In the genomic region with DNA sequence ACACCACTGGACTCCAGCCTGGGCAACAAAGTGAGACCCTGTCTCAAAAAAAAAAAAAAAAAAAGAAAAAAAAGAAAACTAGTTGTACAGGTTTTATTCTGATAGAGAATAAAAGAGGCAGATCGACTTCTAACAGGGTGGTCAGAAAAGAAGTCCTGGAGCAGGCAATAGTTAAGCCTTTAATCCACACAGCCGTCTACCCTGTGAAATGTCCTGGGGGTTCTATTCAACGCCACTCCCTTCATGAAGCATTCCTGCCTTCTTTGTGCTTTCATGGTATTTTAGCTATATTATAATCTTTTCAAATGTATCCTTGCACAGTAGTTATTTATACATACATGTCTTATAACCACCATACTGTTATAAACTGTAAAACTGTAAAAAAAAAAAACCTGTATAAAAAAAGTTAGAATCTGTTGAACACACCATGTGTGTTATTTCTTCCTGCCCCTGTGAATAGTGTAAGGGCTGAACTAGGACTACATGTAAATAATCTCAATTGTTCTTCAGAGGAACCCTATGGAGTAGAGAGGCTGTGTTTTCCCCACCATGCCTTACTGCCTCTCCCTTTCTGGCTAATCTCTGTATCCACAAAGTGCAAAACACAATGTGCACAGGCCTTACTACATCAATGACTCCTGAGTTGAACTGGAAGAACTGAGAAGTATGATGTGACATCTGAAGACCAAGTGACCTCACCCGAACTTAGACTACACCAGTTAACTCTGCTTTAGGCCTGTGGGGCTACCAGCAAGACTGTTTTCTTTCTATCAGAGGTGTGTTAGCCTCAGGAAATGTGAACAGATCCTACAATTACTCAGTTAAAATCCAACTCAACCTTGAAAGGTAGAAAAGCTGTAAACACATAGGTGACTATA, we compare ENCODE assay signal across 10 cellular contexts.
"Had no signal": no experiment of that assay in that cellular context is flagged by ENCODE, and none has a peak within 500 bp of the region (broad histone marks: within the 10 kb centered on the region; RNA-seq: fewer than 3 reads in every experiment).

No MANE protein-coding gene starts in this region.

- DNase-seq: activated CD4-positive, alpha-beta T cell treated with anti-CD3 and anti-CD28 coated beads, Interleukin-2, amount 50 U/mL, for 1 hour; activated gamma-delta T cell; gastrocnemius medialis; posterior cingulate gyrus; right cardiac atrium; small intestine; SW 1271; T1000 had no signal

- H3K9me3 ChIP-seq: gastrocnemius medialis, tibial nerve had no signal

- H3K27ac ChIP-seq: gastrocnemius medialis, tibial nerve had no signal

- H3K4me3 ChIP-seq: gastrocnemius medialis, tibial nerve had no signal

- ATAC-seq: gastrocnemius medialis had no signal

- H3K4me3 Mint-ChIP-seq: mesothelial cell of epicardium had no signal

- H3K27me3 ChIP-seq: gastrocnemius medialis, tibial nerve had no signal

- H3K36me3 ChIP-seq: gastrocnemius medialis had no signal
